In the genomic region with DNA sequence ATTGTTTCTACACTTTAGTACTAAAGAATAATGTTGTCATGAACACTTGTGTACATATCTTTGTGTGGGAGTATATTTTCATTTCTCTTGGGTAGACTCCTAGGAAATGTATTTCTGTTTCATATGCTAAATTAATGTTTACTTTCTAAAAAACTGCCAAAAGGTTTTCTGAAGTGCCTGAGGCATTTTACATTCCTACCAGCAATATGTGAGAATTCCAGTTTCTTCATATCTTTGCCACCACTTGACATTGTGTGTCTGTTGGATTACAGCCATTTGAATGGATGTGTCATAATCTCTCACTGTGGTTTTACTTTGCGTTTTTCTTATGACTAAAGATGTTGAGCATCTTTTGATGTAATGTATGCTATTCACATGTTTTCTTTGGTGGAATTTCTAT, we compare ENCODE assay signal across 1 cellular context.
TF ChIP-seq lines count a peak whose summit lies in the region.

No MANE protein-coding gene starts in this region.

TF ChIP-seq in WTC11, 78 proteins besides CTCF, POLR2A, EP300 and RAD21 (continued from another document):
- TF ChIP-seq E2F4 (CRISPR knock-in tag; IDR thresholded peaks at IDR 0.05; ENCODE audit: borderline replicate concordance, low read depth) (no peak), NR3C1 (CRISPR knock-in tag; conservative IDR thresholded peaks at IDR 0.05; ENCODE audit: low read depth) (no peak), ZNF263 (CRISPR knock-in tag; IDR thresholded peaks at IDR 0.05; ENCODE audit: low read depth) (no peak), ARID4B (CRISPR knock-in tag; IDR thresholded peaks at IDR 0.05; ENCODE audit: borderline replicate concordance) (no peak), NFE2L1 (CRISPR knock-in tag; IDR thresholded peaks at IDR 0.05) (no peak), MYBL2 (CRISPR knock-in tag; IDR thresholded peaks at IDR 0.05) (no peak), TEAD4 (CRISPR knock-in tag; IDR thresholded peaks at IDR 0.05) (no peak)
- TF ChIP-seq, protein P1, sequence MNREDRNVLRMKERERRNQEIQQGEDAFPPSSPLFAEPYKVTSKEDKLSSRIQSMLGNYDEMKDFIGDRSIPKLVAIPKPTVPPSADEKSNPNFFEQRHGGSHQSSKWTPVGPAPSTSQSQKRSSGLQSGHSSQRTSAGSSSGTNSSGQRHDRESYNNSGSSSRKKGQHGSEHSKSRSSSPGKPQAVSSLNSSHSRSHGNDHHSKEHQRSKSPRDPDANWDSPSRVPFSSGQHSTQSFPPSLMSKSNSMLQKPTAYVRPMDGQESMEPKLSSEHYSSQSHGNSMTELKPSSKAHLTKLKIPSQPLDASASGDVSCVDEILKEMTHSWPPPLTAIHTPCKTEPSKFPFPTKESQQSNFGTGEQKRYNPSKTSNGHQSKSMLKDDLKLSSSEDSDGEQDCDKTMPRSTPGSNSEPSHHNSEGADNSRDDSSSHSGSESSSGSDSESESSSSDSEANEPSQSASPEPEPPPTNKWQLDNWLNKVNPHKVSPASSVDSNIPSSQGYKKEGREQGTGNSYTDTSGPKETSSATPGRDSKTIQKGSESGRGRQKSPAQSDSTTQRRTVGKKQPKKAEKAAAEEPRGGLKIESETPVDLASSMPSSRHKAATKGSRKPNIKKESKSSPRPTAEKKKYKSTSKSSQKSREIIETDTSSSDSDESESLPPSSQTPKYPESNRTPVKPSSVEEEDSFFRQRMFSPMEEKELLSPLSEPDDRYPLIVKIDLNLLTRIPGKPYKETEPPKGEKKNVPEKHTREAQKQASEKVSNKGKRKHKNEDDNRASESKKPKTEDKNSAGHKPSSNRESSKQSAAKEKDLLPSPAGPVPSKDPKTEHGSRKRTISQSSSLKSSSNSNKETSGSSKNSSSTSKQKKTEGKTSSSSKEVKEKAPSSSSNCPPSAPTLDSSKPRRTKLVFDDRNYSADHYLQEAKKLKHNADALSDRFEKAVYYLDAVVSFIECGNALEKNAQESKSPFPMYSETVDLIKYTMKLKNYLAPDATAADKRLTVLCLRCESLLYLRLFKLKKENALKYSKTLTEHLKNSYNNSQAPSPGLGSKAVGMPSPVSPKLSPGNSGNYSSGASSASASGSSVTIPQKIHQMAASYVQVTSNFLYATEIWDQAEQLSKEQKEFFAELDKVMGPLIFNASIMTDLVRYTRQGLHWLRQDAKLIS (CRISPR knock-in tag; IDR thresholded peaks at IDR 0.05; ENCODE audit: borderline replicate concordance): no peak
